1 cellular context compared by ENCODE assay signal in genomic region chr13:64925284-64925683, GRCh38.
TF ChIP-seq lines count a peak whose summit lies in the region.

No MANE protein-coding gene starts in this region.

TF ChIP-seq in SK-N-SH, 30 proteins besides CTCF, POLR2A, EP300 and RAD21:
- TF ChIP-seq REST (IDR thresholded peaks at IDR 0.05; ENCODE audit: low read depth, low read length) (peak; percentile 94), MEF2A (IDR thresholded peaks at IDR 0.05; ENCODE audit: borderline replicate concordance, low read depth) (no peak), USF1 (IDR thresholded peaks at IDR 0.05; ENCODE audit: borderline replicate concordance, low read depth) (no peak), NFIC (IDR thresholded peaks at IDR 0.05; ENCODE audit: borderline replicate concordance) (no peak), RCOR1 (IDR thresholded peaks at IDR 0.05; ENCODE audit: low read length) (no peak)
TF ChIP-seq in SK-N-SH: peak in this region for 1.
